In the genomic region with DNA sequence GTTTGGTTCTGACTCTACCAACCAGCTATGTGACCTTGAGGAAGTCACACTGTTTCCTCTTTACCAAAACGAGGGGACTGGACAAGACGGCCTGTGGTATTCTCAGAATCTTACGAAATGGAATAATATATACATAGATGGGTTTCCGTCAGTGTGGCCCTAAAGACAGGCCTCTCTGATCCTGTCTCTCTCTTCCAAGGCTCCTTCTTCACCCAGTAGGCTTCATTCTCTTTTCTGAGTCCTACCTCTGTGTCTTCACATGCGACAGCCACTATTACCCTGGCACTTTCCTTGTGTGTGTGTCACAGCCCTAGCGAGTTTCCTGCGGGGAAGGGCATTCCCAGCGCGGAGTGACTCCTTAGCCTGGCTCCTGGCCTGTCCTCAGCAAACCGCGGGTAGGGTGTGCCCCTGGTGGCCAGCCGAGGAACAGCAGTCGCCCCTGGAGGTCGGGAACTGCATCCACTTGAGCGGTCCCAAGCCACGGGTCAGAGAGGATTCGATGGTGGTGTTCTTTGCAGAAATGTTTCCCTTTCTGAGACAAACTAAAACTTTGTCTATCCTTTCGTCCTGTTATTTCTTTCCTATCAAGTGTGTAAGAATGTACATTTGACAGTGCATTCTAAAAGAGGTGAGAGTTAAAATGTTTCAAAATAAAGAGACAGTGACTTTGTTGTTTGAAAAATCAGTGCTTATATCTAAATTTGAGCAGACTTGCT, we compare ENCODE assay signal across 8 cellular contexts.
A peak's percentile ranks its signal among the peaks of the same experiment; 100 is the strongest.
DNase-seq lines count a peak whose midpoint lies in the region; ATAC-seq, FAIRE-seq and TF ChIP-seq lines count a peak whose summit lies in the region.

No MANE protein-coding gene starts in this region.

- H3K36me3 ChIP-seq in astrocyte (ENCODE audit: insufficient read depth, low read length): no peaks in the 10 kb centered on the region

- H3K4me2 ChIP-seq in astrocyte (ENCODE audit: low read length): peak overlapping the region; percentile 67

- H3K9me3 ChIP-seq in astrocyte (ENCODE audit: insufficient read depth, low read depth, low read length): no peaks in the 10 kb centered on the region

- DNase-seq in NCI-H524 (lab: John Stamatoyannopoulos, UW) (peak; percentile 17 to 53), NCI-H524 treated with DMSO at 0.1 percent for 48 hours (lab: John Stamatoyannopoulos, UW) (no peak), HK-2 (ENCODE audit: unreplicated experiment) (peak; percentile 83), SW480 (ENCODE audit: low spot score) (peak; percentile 65), astrocyte (ENCODE audit: low read depth) (peak; percentile 51), hippocampal formation (lab: John Stamatoyannopoulos, UW) (peak; percentile 43 to 80), retinal pigment epithelial cell (ENCODE audit: low read depth) (no peak)

- ATAC-seq in HG02571 (IDR thresholded peaks at IDR 0.05; ENCODE audit: unreplicated experiment): no peak

- no peak overlapping the region for H3K4me3 Mint-ChIP-seq in astrocyte (ENCODE audit: unreplicated experiment)

- H3K9me3 Mint-ChIP-seq in astrocyte (ENCODE audit: unreplicated experiment): peaks cover 3% of the 10 kb centered on the region

- no peaks in the 10 kb centered on the region for H3K27me3 ChIP-seq in astrocyte (ENCODE audit: insufficient read depth, low read length)

- H3K36me3 Mint-ChIP-seq in astrocyte (ENCODE audit: low read depth, unreplicated experiment): peaks cover 13% of the 10 kb centered on the region

- H3K4me3 ChIP-seq in astrocyte (ENCODE audit: insufficient read depth, low read depth, low read length) (no peak overlapping the region), retinal pigment epithelial cell (ENCODE audit: low read length) (no peak overlapping the region)

- peak overlapping the region; percentile 32 for H2AFZ ChIP-seq in astrocyte (ENCODE audit: low read depth, low read length)

- no peak overlapping the region for H3K27ac Mint-ChIP-seq in astrocyte (ENCODE audit: unreplicated experiment)

- H3K9ac ChIP-seq in astrocyte (ENCODE audit: low read length): peak overlapping the region; percentile 12

- H4K20me1 ChIP-seq in astrocyte (ENCODE audit: insufficient read depth, low read length): peaks cover 51% of the 10 kb centered on the region

- peaks cover 56% of the 10 kb centered on the region for H3K79me2 ChIP-seq in astrocyte (ENCODE audit: insufficient read depth, low read length)

- peak; percentile 91 for TF ChIP-seq CTCF in astrocyte (IDR thresholded peaks at IDR 0.05; ENCODE audit: insufficient read depth, low read depth, low read length)
- TF ChIP-seq CTCF in retinal pigment epithelial cell (conservative IDR thresholded peaks at IDR 0.05; ENCODE audit: low read depth, low read length): peak; percentile 99

- H3K4me1 Mint-ChIP-seq in astrocyte (ENCODE audit: low read depth, unreplicated experiment): peaks cover 16% of the 10 kb centered on the region

- H3K27ac ChIP-seq in astrocyte (ENCODE audit: low read depth, low read length): peak overlapping the region; percentile 31

- no peak for FAIRE-seq in astrocyte (lab: Jason Lieb, UNC)

- no peaks in the 10 kb centered on the region for H3K27me3 Mint-ChIP-seq in astrocyte (ENCODE audit: low read depth, unreplicated experiment)

- peaks cover 5% of the 10 kb centered on the region for H3K4me1 ChIP-seq in astrocyte (ENCODE audit: insufficient read depth, low read length)

Comparison
In these comparisons a context has a peak if more than half of its experiments do, and no peak if none do; other contexts are left out.
1. DNase-seq: peak in NCI-H524 (2 of 2), HK-2 (single experiment), SW480 (single experiment), astrocyte (single experiment) and hippocampal formation (2 of 2); none in NCI-H524 treated with DMSO at 0.1 percent for 48 hours (single experiment) and retinal pigment epithelial cell (single experiment).